ENCODE assay signal across 1 cellular context in the genomic region with DNA sequence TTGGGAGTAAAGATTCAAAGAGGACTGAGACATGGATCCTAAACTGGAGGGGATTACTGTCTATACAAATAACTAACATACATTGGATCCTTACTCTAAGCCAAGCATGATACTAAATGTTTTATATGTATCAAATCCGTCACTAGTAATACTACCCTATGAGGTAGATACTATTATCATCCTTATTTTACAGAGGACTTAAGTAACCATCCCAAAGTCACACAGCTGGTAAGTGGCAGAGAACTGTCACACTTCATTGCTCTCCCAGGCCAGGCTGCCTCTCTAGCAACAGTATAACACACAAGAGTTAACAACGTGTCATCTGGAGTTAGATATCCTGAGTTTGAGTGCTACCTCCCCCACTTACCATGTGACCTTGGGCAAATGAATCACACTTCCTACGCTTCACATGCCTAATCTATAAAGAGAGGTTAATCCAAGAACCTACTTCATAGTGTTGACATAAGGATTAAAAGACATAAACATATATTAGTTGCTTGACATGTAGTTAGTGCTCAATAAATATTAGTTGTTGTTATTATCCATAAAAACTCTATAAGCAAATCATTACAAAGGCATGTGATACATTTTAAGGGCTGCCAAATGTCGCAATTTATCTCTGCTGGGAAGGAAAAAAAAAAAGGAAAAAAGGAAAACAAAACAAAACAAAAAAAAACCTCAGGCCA.
TF ChIP-seq lines count a peak whose summit lies in the region.

No MANE protein-coding gene starts in this region.

TF ChIP-seq in K562, 482 proteins besides CTCF, POLR2A, EP300 and RAD21 (continued from another document):
- TF ChIP-seq MAFK (IDR thresholded peaks at IDR 0.05; ENCODE audit: low read length) (no peak), RBM39 (optimal IDR thresholded peaks at IDR 0.05; ENCODE audit: low read depth, low read length) (no peak), BHLHE40 (IDR thresholded peaks at IDR 0.05; ENCODE audit: low read length) (peak; percentile 66), HSF4 (CRISPR knock-in tag; IDR thresholded peaks at IDR 0.05; ENCODE audit: borderline replicate concordance) (no peak), L3MBTL2 (IDR thresholded peaks at IDR 0.05) (peak; percentile 74), SMAD1 (IDR thresholded peaks at IDR 0.05; ENCODE audit: low read depth, low read length, partially characterized antibody) (no peak)
- TF ChIP-seq, protein P1, sequence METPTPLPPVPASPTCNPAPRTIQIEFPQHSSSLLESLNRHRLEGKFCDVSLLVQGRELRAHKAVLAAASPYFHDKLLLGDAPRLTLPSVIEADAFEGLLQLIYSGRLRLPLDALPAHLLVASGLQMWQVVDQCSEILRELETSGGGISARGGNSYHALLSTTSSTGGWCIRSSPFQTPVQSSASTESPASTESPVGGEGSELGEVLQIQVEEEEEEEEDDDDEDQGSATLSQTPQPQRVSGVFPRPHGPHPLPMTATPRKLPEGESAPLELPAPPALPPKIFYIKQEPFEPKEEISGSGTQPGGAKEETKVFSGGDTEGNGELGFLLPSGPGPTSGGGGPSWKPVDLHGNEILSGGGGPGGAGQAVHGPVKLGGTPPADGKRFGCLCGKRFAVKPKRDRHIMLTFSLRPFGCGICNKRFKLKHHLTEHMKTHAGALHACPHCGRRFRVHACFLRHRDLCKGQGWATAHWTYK (CRISPR knock-in tag; IDR thresholded peaks at IDR 0.05) = no peak
- TF ChIP-seq, protein P2, sequence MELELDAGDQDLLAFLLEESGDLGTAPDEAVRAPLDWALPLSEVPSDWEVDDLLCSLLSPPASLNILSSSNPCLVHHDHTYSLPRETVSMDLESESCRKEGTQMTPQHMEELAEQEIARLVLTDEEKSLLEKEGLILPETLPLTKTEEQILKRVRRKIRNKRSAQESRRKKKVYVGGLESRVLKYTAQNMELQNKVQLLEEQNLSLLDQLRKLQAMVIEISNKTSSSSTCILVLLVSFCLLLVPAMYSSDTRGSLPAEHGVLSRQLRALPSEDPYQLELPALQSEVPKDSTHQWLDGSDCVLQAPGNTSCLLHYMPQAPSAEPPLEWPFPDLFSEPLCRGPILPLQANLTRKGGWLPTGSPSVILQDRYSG (tag; conservative IDR thresholded peaks at IDR 0.05; ENCODE audit: low read depth) = no peak
- TF ChIP-seq, protein P3, sequence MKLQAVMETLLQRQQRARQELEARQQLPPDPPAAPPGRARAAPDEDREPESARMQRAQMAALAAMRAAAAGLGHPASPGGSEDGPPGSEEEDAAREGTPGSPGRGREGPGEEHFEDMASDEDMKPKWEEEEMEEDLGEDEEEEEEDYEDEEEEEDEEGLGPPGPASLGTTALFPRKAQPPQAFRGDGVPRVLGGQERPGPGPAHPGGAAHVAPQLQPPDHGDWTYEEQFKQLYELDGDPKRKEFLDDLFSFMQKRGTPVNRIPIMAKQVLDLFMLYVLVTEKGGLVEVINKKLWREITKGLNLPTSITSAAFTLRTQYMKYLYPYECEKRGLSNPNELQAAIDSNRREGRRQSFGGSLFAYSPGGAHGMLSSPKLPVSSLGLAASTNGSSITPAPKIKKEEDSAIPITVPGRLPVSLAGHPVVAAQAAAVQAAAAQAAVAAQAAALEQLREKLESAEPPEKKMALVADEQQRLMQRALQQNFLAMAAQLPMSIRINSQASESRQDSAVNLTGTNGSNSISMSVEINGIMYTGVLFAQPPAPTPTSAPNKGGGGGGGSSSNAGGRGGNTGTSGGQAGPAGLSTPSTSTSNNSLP (IDR thresholded peaks at IDR 0.05; ENCODE audit: borderline replicate concordance, low read depth, low read length) = no peak
TF ChIP-seq in K562: peak in this region for 56.
